Comparison of ENCODE assay signal across 32 cellular contexts in genomic region chr9:89890326-89890980, GRCh38.
"Had no signal": no experiment of that assay in that cellular context is flagged by ENCODE, and none has a peak within 500 bp of the region (broad histone marks: within the 10 kb centered on the region; RNA-seq: fewer than 3 reads in every experiment).

No MANE protein-coding gene starts in this region.

- H3K9me3 ChIP-seq: adrenal gland, ascending aorta, gastrocnemius medialis, neutrophil, pancreas, psoas muscle, right lobe of liver, thoracic aorta had no signal

- ATAC-seq: activated CD8-positive, alpha-beta T cell treated with anti-CD3 and anti-CD28 coated beads for 36 hours; esophagus mucosa; gastrocnemius medialis; SK-N-SH treated with all-trans-retinoic acid at 6 μM for 48 hours had no signal

- FAIRE-seq: endothelial cell of umbilical vein, pancreas, small intestine, TTC549, urothelium cell line had no signal

- H3K27ac ChIP-seq: brain microvascular endothelial cell, neutrophil, psoas muscle, WERI-Rb-1 had no signal

- H3K27me3 ChIP-seq: adrenal gland, ascending aorta, brain microvascular endothelial cell, gastrocnemius medialis, neutrophil, pancreas, right lobe of liver had no signal

- H3K36me3 Mint-ChIP-seq: activated naive CD8-positive, alpha-beta T cell; mesothelial cell of epicardium; natural killer cell treated with Interleukin-12 subunit alpha and Interleukin-12 subunit beta and Interleukin-15 and Interleukin-18, amount 100 ng/mL, for 72 hours; stimulated activated memory B cell treated with anti-CD40 and anti-IgM and Interleukin-4, amounts not matched to agents 10 μg/mL and 1 μg/mL and 100 μg/mL, for 72 hours had no signal

- DNase-seq: activated CD4-positive, alpha-beta T cell treated with anti-CD3 and anti-CD28 coated beads, Interleukin-2, amount 10 ng/mL, durations not matched to agents 7 days and 5 days; activated CD4-positive, CD25-positive, alpha-beta regulatory T cell treated with anti-CD3 and anti-CD28 coated beads, Interleukin-2, amount 50 U/mL, for 72 hours; activated CD8-positive, alpha-beta T cell treated with anti-CD3 and anti-CD28 coated beads for 36 hours; activated naive CD4-positive, alpha-beta T cell; activated T-cell treated with anti-CD3 and anti-CD28 coated beads, Interleukin-2, amount 50 U/mL, for 1 hour; brain microvascular endothelial cell; caudate nucleus; dermis blood vessel endothelial cell; effector memory CD4-positive, alpha-beta T cell; hypothalamus; left cardiac atrium; pancreas; psoas muscle; right lobe of liver; small intestine; stimulated activated CD4-positive, alpha-beta T cell treated with anti-CD3 and anti-CD28 coated beads, Interleukin-15, amount 100 ng/mL, for 24 hours; WERI-Rb-1 had no signal

- H3K36me3 ChIP-seq: adrenal gland, ascending aorta, brain microvascular endothelial cell, gastrocnemius medialis, neutrophil, pancreas, right lobe of liver, thoracic aorta, WERI-Rb-1 had no signal

- H3K4me3 Mint-ChIP-seq: activated CD4-positive, alpha-beta T cell treated with anti-CD3 and anti-CD28 coated beads, Interleukin-2, amount 10 ng/mL, durations not matched to agents 7 days and 5 days; activated CD8-positive, alpha-beta T cell treated with anti-CD3 and anti-CD28 coated beads for 36 hours; activated naive CD8-positive, alpha-beta T cell; mesothelial cell of epicardium; natural killer cell treated with Interleukin-12 subunit alpha and Interleukin-12 subunit beta and Interleukin-15 and Interleukin-18, amount 100 ng/mL, for 72 hours; stimulated activated memory B cell treated with anti-CD40 and anti-IgM and Interleukin-4, amounts not matched to agents 10 μg/mL and 1 μg/mL and 100 μg/mL, for 72 hours had no signal

- H3K27ac Mint-ChIP-seq: activated CD4-positive, alpha-beta T cell treated with anti-CD3 and anti-CD28 coated beads, Interleukin-2, amount 10 ng/mL, durations not matched to agents 7 days and 5 days; activated CD8-positive, alpha-beta T cell treated with anti-CD3 and anti-CD28 coated beads for 36 hours; activated naive CD8-positive, alpha-beta T cell; mesothelial cell of epicardium; stimulated activated memory B cell treated with anti-CD40 and anti-IgM and Interleukin-4, amounts not matched to agents 10 μg/mL and 1 μg/mL and 100 μg/mL, for 72 hours had no signal

- H3K4me1 Mint-ChIP-seq: activated CD4-positive, alpha-beta T cell treated with anti-CD3 and anti-CD28 coated beads, Interleukin-2, amount 10 ng/mL, durations not matched to agents 7 days and 5 days; stimulated activated memory B cell treated with anti-CD40 and anti-IgM and Interleukin-4, amounts not matched to agents 10 μg/mL and 1 μg/mL and 100 μg/mL, for 72 hours had no signal

- H3K9me3 Mint-ChIP-seq: activated CD4-positive, alpha-beta T cell treated with anti-CD3 and anti-CD28 coated beads, Interleukin-2, amount 10 ng/mL, durations not matched to agents 7 days and 5 days; activated CD8-positive, alpha-beta T cell treated with anti-CD3 and anti-CD28 coated beads for 36 hours; mesothelial cell of epicardium; natural killer cell treated with Interleukin-12 subunit alpha and Interleukin-12 subunit beta and Interleukin-15 and Interleukin-18, amount 100 ng/mL, for 72 hours; stimulated activated memory B cell treated with anti-CD40 and anti-IgM and Interleukin-4, amounts not matched to agents 10 μg/mL and 1 μg/mL and 100 μg/mL, for 72 hours had no signal

- H3K27me3 Mint-ChIP-seq: activated CD8-positive, alpha-beta T cell treated with anti-CD3 and anti-CD28 coated beads for 36 hours; activated naive CD8-positive, alpha-beta T cell; stimulated activated memory B cell treated with anti-CD40 and anti-IgM and Interleukin-4, amounts not matched to agents 10 μg/mL and 1 μg/mL and 100 μg/mL, for 72 hours had no signal

- H3K4me3 ChIP-seq: adrenal gland, ascending aorta, gastrocnemius medialis, lung, pancreas, psoas muscle, right lobe of liver, thoracic aorta had no signal
